Comparison of ENCODE assay signal across 1 cellular context in the genomic region with DNA sequence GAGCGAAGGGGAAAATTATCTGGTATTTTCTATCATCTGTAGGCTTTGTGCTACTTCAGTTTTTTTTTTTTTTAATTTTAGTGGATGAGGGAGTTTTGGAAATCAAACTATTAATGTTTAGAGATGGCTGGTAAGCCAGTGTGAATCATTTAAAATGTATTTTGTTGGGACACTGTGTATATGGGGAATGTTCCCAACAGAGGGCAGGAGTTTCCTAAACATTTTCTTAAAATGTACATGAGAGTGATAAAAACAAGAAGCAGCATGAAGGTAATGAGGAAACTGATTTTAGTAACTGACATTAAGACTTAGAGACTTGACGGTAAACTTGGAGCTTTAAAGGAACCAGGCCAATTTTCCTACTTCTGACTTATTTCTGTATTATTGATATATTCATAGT.
TF ChIP-seq lines count a peak whose summit lies in the region.

No MANE protein-coding gene starts in this region.

TF ChIP-seq in IMR-90, 13 proteins besides CTCF, POLR2A, EP300 and RAD21 (continued from another document):
- TF ChIP-seq, protein P1, sequence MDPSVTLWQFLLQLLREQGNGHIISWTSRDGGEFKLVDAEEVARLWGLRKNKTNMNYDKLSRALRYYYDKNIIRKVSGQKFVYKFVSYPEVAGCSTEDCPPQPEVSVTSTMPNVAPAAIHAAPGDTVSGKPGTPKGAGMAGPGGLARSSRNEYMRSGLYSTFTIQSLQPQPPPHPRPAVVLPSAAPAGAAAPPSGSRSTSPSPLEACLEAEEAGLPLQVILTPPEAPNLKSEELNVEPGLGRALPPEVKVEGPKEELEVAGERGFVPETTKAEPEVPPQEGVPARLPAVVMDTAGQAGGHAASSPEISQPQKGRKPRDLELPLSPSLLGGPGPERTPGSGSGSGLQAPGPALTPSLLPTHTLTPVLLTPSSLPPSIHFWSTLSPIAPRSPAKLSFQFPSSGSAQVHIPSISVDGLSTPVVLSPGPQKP (IDR thresholded peaks at IDR 0.05; ENCODE audit: borderline replicate concordance, low read depth, low read length) = no peak
- no peak for TF ChIP-seq MXI1 (IDR thresholded peaks at IDR 0.05; ENCODE audit: borderline replicate concordance, low read depth, low read length)
- no peak for TF ChIP-seq BHLHE40 (IDR thresholded peaks at IDR 0.05; ENCODE audit: low read depth, low read length)
- TF ChIP-seq FOS (IDR thresholded peaks at IDR 0.05; ENCODE audit: low read depth, low read length) = no peak
- no peak for TF ChIP-seq CHD1 (IDR thresholded peaks at IDR 0.05; ENCODE audit: low read depth, low read length)
- TF ChIP-seq, protein P2, sequence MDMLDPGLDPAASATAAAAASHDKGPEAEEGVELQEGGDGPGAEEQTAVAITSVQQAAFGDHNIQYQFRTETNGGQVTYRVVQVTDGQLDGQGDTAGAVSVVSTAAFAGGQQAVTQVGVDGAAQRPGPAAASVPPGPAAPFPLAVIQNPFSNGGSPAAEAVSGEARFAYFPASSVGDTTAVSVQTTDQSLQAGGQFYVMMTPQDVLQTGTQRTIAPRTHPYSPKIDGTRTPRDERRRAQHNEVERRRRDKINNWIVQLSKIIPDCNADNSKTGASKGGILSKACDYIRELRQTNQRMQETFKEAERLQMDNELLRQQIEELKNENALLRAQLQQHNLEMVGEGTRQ (IDR thresholded peaks at IDR 0.05; ENCODE audit: low read depth, low read length) = no peak
- no peak for TF ChIP-seq MAZ (IDR thresholded peaks at IDR 0.05; ENCODE audit: borderline replicate concordance, low read depth, low read length)
- TF ChIP-seq MAFK (IDR thresholded peaks at IDR 0.05; ENCODE audit: low read depth, low read length) = no peak
